In the genomic region with DNA sequence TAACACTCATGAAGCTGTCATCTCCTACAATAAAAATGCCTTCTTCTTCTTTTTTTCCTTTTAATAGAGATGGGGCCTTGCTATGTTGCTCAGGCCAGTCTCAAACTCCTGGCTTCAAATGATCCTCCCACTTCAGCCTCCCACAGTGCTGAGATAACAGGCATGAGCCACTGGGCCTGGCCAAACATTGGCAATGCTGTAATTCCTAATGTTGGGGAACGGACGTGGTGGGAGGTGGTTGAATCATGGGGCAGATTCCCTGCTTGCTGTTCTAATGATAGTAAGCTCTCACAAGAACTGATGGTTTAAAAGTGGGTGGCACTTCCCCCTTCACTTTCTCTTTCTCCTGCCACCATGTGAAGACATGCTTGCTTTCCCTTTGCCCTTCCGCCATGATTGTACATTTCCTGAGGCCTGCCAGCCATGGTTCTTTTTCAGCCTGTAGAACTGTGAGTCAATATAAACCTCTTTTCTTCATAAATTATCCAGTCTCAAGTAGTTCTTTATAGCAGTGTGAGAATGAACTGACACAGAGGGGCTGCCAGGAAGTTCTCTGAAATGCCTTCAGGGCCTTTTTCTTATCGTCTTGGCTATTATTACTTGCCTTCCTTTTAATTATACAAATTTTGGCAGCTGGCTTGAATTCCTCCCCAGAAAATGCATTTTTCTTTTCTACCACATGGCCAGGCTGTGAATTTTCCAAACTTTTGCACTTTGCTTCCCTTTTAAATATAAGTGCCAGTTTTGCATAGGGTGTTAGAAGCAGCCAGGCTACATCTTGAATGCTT, we compare ENCODE assay signal across 1 cellular context.
TF ChIP-seq lines count a peak whose summit lies in the region.

No MANE protein-coding gene starts in this region.

TF ChIP-seq in IMR-90, 13 proteins besides CTCF, POLR2A, EP300 and RAD21 (continued from another document):
- TF ChIP-seq MAZ (IDR thresholded peaks at IDR 0.05; ENCODE audit: borderline replicate concordance, low read depth, low read length) (no peak), RCOR1 (IDR thresholded peaks at IDR 0.05; ENCODE audit: insufficient replicate concordance, low read length) (no peak), MAFK (IDR thresholded peaks at IDR 0.05; ENCODE audit: low read depth, low read length) (no peak)
